In genomic region chr9:21800931-21801682, GRCh38 we compare ENCODE assay signal across 1 cellular context.
TF ChIP-seq lines count a peak whose summit lies in the region.

No MANE protein-coding gene starts in this region.

TF ChIP-seq in SK-N-SH treated with all-trans-retinoic acid at 6 μM for 48 hours, 23 proteins besides CTCF, POLR2A, EP300 and RAD21 (continued from another document):
- no peak for TF ChIP-seq PATZ1 (CRISPR knock-in tag; IDR thresholded peaks at IDR 0.05; ENCODE audit: borderline replicate concordance)
- TF ChIP-seq GLIS3 (CRISPR knock-in tag; IDR thresholded peaks at IDR 0.05) = no peak
- no peak for TF ChIP-seq RARB (CRISPR knock-in tag; IDR thresholded peaks at IDR 0.05)
- TF ChIP-seq TOX (CRISPR knock-in tag; IDR thresholded peaks at IDR 0.05; ENCODE audit: borderline replicate concordance) = no peak
- TF ChIP-seq CSRNP3 (CRISPR knock-in tag; IDR thresholded peaks at IDR 0.05) = no peak
- no peak for TF ChIP-seq CSDC2 (CRISPR knock-in tag; IDR thresholded peaks at IDR 0.05)
- TF ChIP-seq ARNTL (CRISPR knock-in tag; IDR thresholded peaks at IDR 0.05; ENCODE audit: borderline replicate concordance, low read depth) = no peak
- TF ChIP-seq ZC3H10 (CRISPR knock-in tag; IDR thresholded peaks at IDR 0.05) = no peak
- TF ChIP-seq ZNF565 (CRISPR knock-in tag; conservative IDR thresholded peaks at IDR 0.05; ENCODE audit: low read depth) = no peak
- no peak for TF ChIP-seq TCF4 (CRISPR knock-in tag; IDR thresholded peaks at IDR 0.05; ENCODE audit: borderline replicate concordance)
- TF ChIP-seq OSR1 (CRISPR knock-in tag; IDR thresholded peaks at IDR 0.05) = no peak
- no peak for TF ChIP-seq ZFP3 (CRISPR knock-in tag; IDR thresholded peaks at IDR 0.05)
TF ChIP-seq in SK-N-SH treated with all-trans-retinoic acid at 6 μM for 48 hours: peak in this region for 0.
